In genomic region chr14:20797159-20797558, GRCh38 we compare ENCODE assay signal across 37 cellular contexts. TPM values are rescaled to one million over a fixed set of nuclear protein-coding genes. Genes with fewer than 3 reads are reported as not detected.
"Had no signal": no experiment of that assay in that cellular context is flagged by ENCODE, and none has a peak within 500 bp of the region (broad histone marks: within the 10 kb centered on the region; RNA-seq: fewer than 3 reads in every experiment).

No MANE protein-coding gene starts in this region.

- H3K27me3 Mint-ChIP-seq: memory B cell; stimulated activated naive B cell treated with anti-CD40 and anti-IgM and Interleukin-4, amounts not matched to agents 10 μg/mL and 1 μg/mL and 100 μg/mL, for 72 hours had no signal

- FAIRE-seq: endothelial cell of umbilical vein, keratinocyte, TTC549 had no signal

- H3K27me3 ChIP-seq: gastroesophageal sphincter, hepatocyte, stomach, transverse colon had no signal

- H3K36me3 ChIP-seq: gastroesophageal sphincter, stomach, transverse colon, WERI-Rb-1 had no signal

- H3K9me3 Mint-ChIP-seq: activated CD4-positive, alpha-beta memory T cell treated with anti-CD3 and anti-CD28 coated beads, Interleukin-2, amount 10 ng/mL, durations not matched to agents 7 days and 5 days; activated CD4-positive, alpha-beta T cell treated with anti-CD3 and anti-CD28 coated beads, Interleukin-2, amount 10 ng/mL, durations not matched to agents 24 days and 14 days; activated naive CD4-positive, alpha-beta T cell treated with anti-CD3 and anti-CD28 coated beads, Interleukin-2, amount 50 U/mL, for 72 hours; activated T-cell treated with anti-CD3 and anti-CD28 coated beads, Interleukin-2, amount 50 U/mL, for 4 hours; memory B cell; naive thymus-derived CD8-positive, alpha-beta T cell; neural crest cell; stimulated activated naive B cell treated with anti-CD40 and anti-IgM and Interleukin-4, amounts not matched to agents 10 μg/mL and 1 μg/mL and 100 μg/mL, for 72 hours; T-helper 1 cell treated with Interleukin-12 subunit alpha and Interleukin-12 subunit beta and Interleukin-4 antibody, amounts not matched to agents 30 μg/mL and 1 μg/mL, for 36 hours had no signal

- ATAC-seq: activated CD4-positive, CD25-positive, alpha-beta regulatory T cell treated with anti-CD3 and anti-CD28 coated beads, Interleukin-2, amount 50 U/mL, for 24 hours; activated naive CD4-positive, alpha-beta T cell treated with anti-CD3 and anti-CD28 coated beads, Interleukin-2, amount 50 U/mL, for 72 hours; activated T-cell treated with anti-CD3 and anti-CD28 coated beads, Interleukin-2, amount 50 U/mL, for 4 hours; gastroesophageal sphincter; left colon; naive thymus-derived CD8-positive, alpha-beta T cell; psoas muscle; stimulated activated naive B cell treated with anti-CD40 and anti-IgM and Interleukin-4, amounts not matched to agents 10 μg/mL and 1 μg/mL and 100 μg/mL, for 72 hours had no signal

- H3K27ac Mint-ChIP-seq: activated CD4-positive, alpha-beta memory T cell treated with anti-CD3 and anti-CD28 coated beads, Interleukin-2, amount 10 ng/mL, durations not matched to agents 7 days and 5 days; activated CD4-positive, alpha-beta T cell treated with anti-CD3 and anti-CD28 coated beads, Interleukin-2, amount 10 ng/mL, durations not matched to agents 24 days and 14 days; activated naive CD4-positive, alpha-beta T cell treated with anti-CD3 and anti-CD28 coated beads, Interleukin-2, amount 50 U/mL, for 72 hours; naive thymus-derived CD8-positive, alpha-beta T cell; T-helper 1 cell treated with Interleukin-12 subunit alpha and Interleukin-12 subunit beta and Interleukin-4 antibody, amounts not matched to agents 30 μg/mL and 1 μg/mL, for 36 hours had no signal

- H3K4me3 Mint-ChIP-seq: activated CD4-positive, alpha-beta memory T cell treated with anti-CD3 and anti-CD28 coated beads, Interleukin-2, amount 10 ng/mL, durations not matched to agents 7 days and 5 days; activated CD4-positive, alpha-beta T cell treated with anti-CD3 and anti-CD28 coated beads, Interleukin-2, amount 10 ng/mL, durations not matched to agents 24 days and 14 days; activated T-cell treated with anti-CD3 and anti-CD28 coated beads, Interleukin-2, amount 50 U/mL, for 4 hours; memory B cell; naive thymus-derived CD8-positive, alpha-beta T cell; neural crest cell; stimulated activated naive B cell treated with anti-CD40 and anti-IgM and Interleukin-4, amounts not matched to agents 10 μg/mL and 1 μg/mL and 100 μg/mL, for 72 hours; T-helper 1 cell treated with Interleukin-12 subunit alpha and Interleukin-12 subunit beta and Interleukin-4 antibody, amounts not matched to agents 30 μg/mL and 1 μg/mL, for 36 hours had no signal

- H3K4me3 ChIP-seq: coronary artery, gastroesophageal sphincter, hepatocyte, psoas muscle, smooth muscle cell, stomach, transverse colon had no signal

- DNase-seq: activated CD4-positive, alpha-beta memory T cell treated with anti-CD3 and anti-CD28 coated beads, Interleukin-2, amount 10 ng/mL, durations not matched to agents 7 days and 5 days; activated CD4-positive, alpha-beta T cell treated with anti-CD3 and anti-CD28 coated beads, Interleukin-2, amount 10 ng/mL, durations not matched to agents 24 days and 14 days; activated naive CD4-positive, alpha-beta T cell; activated T-cell treated with anti-CD3 and anti-CD28 coated beads, Interleukin-2, amount 50 U/mL, for 4 hours; anterior cingulate cortex; cerebellar nuclear complex; left colon; midbrain; naive thymus-derived CD8-positive, alpha-beta T cell; occipital lobe; psoas muscle; stimulated activated CD4-positive, alpha-beta T cell treated with anti-CD3 and anti-CD28 coated beads, Interleukin-1b, Interleukin-23, amount 100 ng/mL, for 48 hours; stimulated activated CD4-positive, alpha-beta T cell treated with anti-CD3 and anti-CD28 coated beads, Interleukin-4, amount 100 ng/mL, for 4 hours; stimulated activated CD8-positive, alpha-beta memory T cell treated with anti-CD3 and anti-CD28 coated beads, Interleukin-4, amount 100 ng/mL, for 48 hours; stimulated activated naive B cell treated with anti-CD40 and anti-IgM and Interleukin-4, amounts not matched to agents 10 μg/mL and 1 μg/mL and 100 μg/mL, for 72 hours; stomach; T-helper 9 cell; transverse colon; WERI-Rb-1 had no signal

- H3K36me3 Mint-ChIP-seq: activated naive CD4-positive, alpha-beta T cell treated with anti-CD3 and anti-CD28 coated beads, Interleukin-2, amount 50 U/mL, for 72 hours; naive thymus-derived CD8-positive, alpha-beta T cell; stimulated activated naive B cell treated with anti-CD40 and anti-IgM and Interleukin-4, amounts not matched to agents 10 μg/mL and 1 μg/mL and 100 μg/mL, for 72 hours had no signal

RNA-seq across cellular contexts. Expression of gene RNASE1, which starts 5.5 kb away (rescaled TPM):
- total RNA-seq: activated CD4-positive, alpha-beta memory T cell treated with anti-CD3 and anti-CD28 coated beads, Interleukin-2, amount 10 ng/mL, durations not matched to agents 7 days and 5 days; activated CD4-positive, alpha-beta T cell treated with anti-CD3 and anti-CD28 coated beads, Interleukin-2, amount 10 ng/mL, durations not matched to agents 24 days and 14 days; activated naive CD4-positive, alpha-beta T cell treated with anti-CD3 and anti-CD28 coated beads, Interleukin-2, amount 50 U/mL, for 72 hours; fibroblast of lung; fibroblast of villous mesenchyme had no signal
- polyA plus RNA-seq: fibroblast of lung; naive thymus-derived CD8-positive, alpha-beta T cell had no signal

RNA-seq across cellular contexts. Expression of gene RNASE6, which starts 16.1 kb away (rescaled TPM):
- total RNA-seq: fibroblast of lung, fibroblast of villous mesenchyme had no signal
- polyA plus RNA-seq: fibroblast of lung, keratinocyte, smooth muscle cell had no signal

RNA-seq across cellular contexts. Expression of gene EDDM3B, which starts 29.0 kb away (rescaled TPM):
- total RNA-seq: activated CD4-positive, alpha-beta memory T cell treated with anti-CD3 and anti-CD28 coated beads, Interleukin-2, amount 10 ng/mL, durations not matched to agents 7 days and 5 days; activated CD4-positive, alpha-beta T cell treated with anti-CD3 and anti-CD28 coated beads, Interleukin-2, amount 10 ng/mL, durations not matched to agents 24 days and 14 days; activated naive CD4-positive, alpha-beta T cell treated with anti-CD3 and anti-CD28 coated beads, Interleukin-2, amount 50 U/mL, for 72 hours; activated T-cell treated with anti-CD3 and anti-CD28 coated beads, Interleukin-2, amount 50 U/mL, for 4 hours; endothelial cell of umbilical vein; fibroblast of lung; fibroblast of villous mesenchyme; gastroesophageal sphincter; hepatocyte; left colon; lower leg skin; naive thymus-derived CD8-positive, alpha-beta T cell; neural crest cell; occipital lobe; psoas muscle; smooth muscle cell; stomach; temporal lobe; transverse colon; urinary bladder had no signal
- polyA plus RNA-seq: endothelial cell of umbilical vein; esophagus; fibroblast of lung; hepatocyte; keratinocyte; naive thymus-derived CD8-positive, alpha-beta T cell; psoas muscle; smooth muscle cell; stomach; urinary bladder had no signal

RNA-seq across cellular contexts. Expression of gene EDDM3A, which starts 51.5 kb away (rescaled TPM):
- total RNA-seq: activated CD4-positive, alpha-beta memory T cell treated with anti-CD3 and anti-CD28 coated beads, Interleukin-2, amount 10 ng/mL, durations not matched to agents 7 days and 5 days; activated CD4-positive, alpha-beta T cell treated with anti-CD3 and anti-CD28 coated beads, Interleukin-2, amount 10 ng/mL, durations not matched to agents 24 days and 14 days; activated naive CD4-positive, alpha-beta T cell treated with anti-CD3 and anti-CD28 coated beads, Interleukin-2, amount 50 U/mL, for 72 hours; activated T-cell treated with anti-CD3 and anti-CD28 coated beads, Interleukin-2, amount 50 U/mL, for 4 hours; endothelial cell of umbilical vein; fibroblast of lung; fibroblast of villous mesenchyme; gastroesophageal sphincter; hepatocyte; left colon; lower leg skin; naive thymus-derived CD8-positive, alpha-beta T cell; neural crest cell; occipital lobe; psoas muscle; smooth muscle cell; stomach; temporal lobe; transverse colon; urinary bladder had no signal
- polyA plus RNA-seq: endothelial cell of umbilical vein; esophagus; fibroblast of lung; hepatocyte; keratinocyte; naive thymus-derived CD8-positive, alpha-beta T cell; smooth muscle cell; urinary bladder had no signal
